Comparison of ENCODE assay signal across 9 cellular contexts in genomic region chr20:51560550-51561307, GRCh38. TPM values are rescaled to one million over a fixed set of nuclear protein-coding genes. Genes with fewer than 3 reads are reported as not detected.
DNase-seq lines count a peak whose midpoint lies in the region; ATAC-seq lines count a peak whose summit lies in the region.
"Had no signal": no experiment of that assay in that cellular context is flagged by ENCODE, and none has a peak within 500 bp of the region (broad histone marks: within the 10 kb centered on the region; RNA-seq: fewer than 3 reads in every experiment).

No MANE protein-coding gene starts in this region.

- no peak overlapping the region for H2BK5ac ChIP-seq in mesendoderm (ENCODE audit: low read length)

- H3K79me1 ChIP-seq in mesendoderm (ENCODE audit: low read length): no peaks in the 10 kb centered on the region

- H3K27ac Mint-ChIP-seq in activated naive CD8-positive, alpha-beta T cell treated with anti-CD3 and anti-CD28 coated beads for 36 hours: no peak overlapping the region

- H3K4me1 Mint-ChIP-seq in activated T-cell treated with anti-CD3 and anti-CD28 coated beads, Interleukin-2, amount 50 U/mL, for 4 hours (ENCODE audit: low read depth): peaks cover 13% of the 10 kb centered on the region
- peaks cover 27% of the 10 kb centered on the region for H3K4me1 Mint-ChIP-seq in activated naive CD8-positive, alpha-beta T cell treated with anti-CD3 and anti-CD28 coated beads for 36 hours

- H3K23ac ChIP-seq in mesendoderm (ENCODE audit: low read length): no peak overlapping the region

- peak overlapping the region; percentile 2 for H3K56ac ChIP-seq in mesendoderm (ENCODE audit: low read length)

- H2BK15ac ChIP-seq in mesendoderm (replicated peaks; ENCODE audit: low read depth): no peak overlapping the region

- peaks cover 58% of the 10 kb centered on the region for H3K27me3 Mint-ChIP-seq in activated T-cell treated with anti-CD3 and anti-CD28 coated beads, Interleukin-2, amount 50 U/mL, for 4 hours (ENCODE audit: low read depth)
- peaks cover 83% of the 10 kb centered on the region for H3K27me3 Mint-ChIP-seq in activated naive CD8-positive, alpha-beta T cell treated with anti-CD3 and anti-CD28 coated beads for 36 hours

- H3K4me3 ChIP-seq in mesendoderm (ENCODE audit: low read length) (no peak overlapping the region), subcutaneous abdominal adipose tissue (ENCODE audit: low read depth in 1 of 5, low read length in 5 of 5) (peak overlapping the region; percentile 52 to 94 (median 90))

- no peak overlapping the region for H3K9ac ChIP-seq in mesendoderm (ENCODE audit: low read length)
- peak overlapping the region in 2 of 5 donors; percentile 7 to 41 for H3K9ac ChIP-seq in subcutaneous abdominal adipose tissue (ENCODE audit: low read length in 5 of 5)

- no peaks in the 10 kb centered on the region for H3K9me3 Mint-ChIP-seq in activated T-cell treated with anti-CD3 and anti-CD28 coated beads, Interleukin-2, amount 50 U/mL, for 4 hours
- H3K9me3 Mint-ChIP-seq in activated naive CD8-positive, alpha-beta T cell treated with anti-CD3 and anti-CD28 coated beads for 36 hours: no peaks in the 10 kb centered on the region

- H4K8ac ChIP-seq in mesendoderm (ENCODE audit: low read depth, low read length): no peak overlapping the region

- no peaks in the 10 kb centered on the region for H3K36me3 Mint-ChIP-seq in activated T-cell treated with anti-CD3 and anti-CD28 coated beads, Interleukin-2, amount 50 U/mL, for 4 hours (ENCODE audit: insufficient read depth)
- no peaks in the 10 kb centered on the region for H3K36me3 Mint-ChIP-seq in activated naive CD8-positive, alpha-beta T cell treated with anti-CD3 and anti-CD28 coated beads for 36 hours

- no peak overlapping the region for H3K18ac ChIP-seq in mesendoderm (ENCODE audit: low read length)

- H3K27ac ChIP-seq in mesendoderm (ENCODE audit: low read depth, low read length) (no peak overlapping the region), subcutaneous abdominal adipose tissue (ENCODE audit: low read depth, low read length) (no peak overlapping the region)

- H4K5ac ChIP-seq in mesendoderm (ENCODE audit: low read length): no peak overlapping the region

- H3K4me1 ChIP-seq in mesendoderm (ENCODE audit: control insufficient read depth, low read depth, low read length) (peaks cover 5% of the 10 kb centered on the region), subcutaneous abdominal adipose tissue (ENCODE audit: control insufficient read depth in 5 of 5, insufficient read depth in 5 of 5, low read length in 5 of 5) (peaks cover 5 to 42% (median 41%) of the 10 kb centered on the region in 5 donors)

- no peaks in the 10 kb centered on the region for H3K9me3 ChIP-seq in subcutaneous abdominal adipose tissue (ENCODE audit: control insufficient read depth in 5 of 5, low read length in 5 of 5)

- H2AK5ac ChIP-seq in mesendoderm (ENCODE audit: low read length): no peak overlapping the region

- no peak for DNase-seq in activated T-cell treated with anti-CD3 and anti-CD28 coated beads, Interleukin-2, amount 50 U/mL, for 4 hours
- no peak for DNase-seq in activated T-cell treated with anti-CD3 and anti-CD28 coated beads, Interleukin-2, amount 50 U/mL, for 48 hours
- no peak for DNase-seq in activated naive CD8-positive, alpha-beta T cell treated with anti-CD3 and anti-CD28 coated beads for 36 hours
- DNase-seq in mesendoderm: no peak
- no peak for DNase-seq in putamen (ENCODE audit: low spot score)
- no peak for DNase-seq in COLO829 (ENCODE audit: low spot score)
- DNase-seq: stimulated activated CD8-positive, alpha-beta memory T cell treated with anti-CD3 and anti-CD28 coated beads, Interleukin-4, amount 100 ng/mL, for 48 hours had no signal

- H2BK120ac ChIP-seq in mesendoderm (ENCODE audit: low read depth, low read length): no peak overlapping the region

- no peak for ATAC-seq in activated T-cell treated with anti-CD3 and anti-CD28 coated beads, Interleukin-2, amount 50 U/mL, for 4 hours
- ATAC-seq in HG03571 (IDR thresholded peaks at IDR 0.05; ENCODE audit: unreplicated experiment): no peak

- peak overlapping the region; percentile 55 for H3K4me3 Mint-ChIP-seq in activated T-cell treated with anti-CD3 and anti-CD28 coated beads, Interleukin-2, amount 50 U/mL, for 4 hours
- H3K4me3 Mint-ChIP-seq in activated naive CD8-positive, alpha-beta T cell treated with anti-CD3 and anti-CD28 coated beads for 36 hours: peak overlapping the region; percentile 66

- H3K4ac ChIP-seq in mesendoderm (ENCODE audit: low read depth, low read length): no peak overlapping the region

- H3K36me3 ChIP-seq in mesendoderm (ENCODE audit: control insufficient read depth, insufficient read depth, low read length) (no peaks in the 10 kb centered on the region), subcutaneous abdominal adipose tissue (ENCODE audit: control insufficient read depth in 5 of 5, insufficient read depth in 5 of 5, low read length in 5 of 5) (no peaks in the 10 kb centered on the region)

- H3K79me2 ChIP-seq in mesendoderm (ENCODE audit: control insufficient read depth, insufficient read depth, low read length): no peaks in the 10 kb centered on the region

- no peak overlapping the region for H3K4me2 ChIP-seq in mesendoderm (ENCODE audit: low read length)

- WGBS in mesendoderm (ENCODE audit: extremely low coverage, insufficient coverage, low lambda C conversion rate): no CpG with 5 or more reads among the region's 16 CpGs

- H3K27me3 ChIP-seq in mesendoderm (ENCODE audit: insufficient read depth, low read length, poor library complexity) (peaks cover 13% of the 10 kb centered on the region), subcutaneous abdominal adipose tissue (ENCODE audit: control insufficient read depth in 5 of 5, insufficient read depth in 4 of 5, low read length in 5 of 5) (peaks cover 14 to 40% (median 31%) of the 10 kb centered on the region in 5 donors)

RNA-seq across cellular contexts. Expression of gene NFATC2, which starts 18.2 kb away (rescaled TPM):
- total RNA-seq in activated T-cell treated with anti-CD3 and anti-CD28 coated beads, Interleukin-2, amount 50 U/mL, for 4 hours: 10 to 100 TPM; 48.3 to 51.4 (median 48.9) TPM
- total RNA-seq in activated naive CD8-positive, alpha-beta T cell treated with anti-CD3 and anti-CD28 coated beads for 36 hours: 10 to 100 TPM; 31.0 to 31.7 TPM
- 0.28 TPM for polyA plus RNA-seq in mesendoderm (2013, experiment 1 of 2)
- 0.29 TPM for polyA plus RNA-seq in mesendoderm (2013, experiment 2 of 2)
